8 cellular contexts compared by ENCODE assay signal in genomic region chr19:33302974-33303790, GRCh38. TPM values are rescaled to one million over a fixed set of nuclear protein-coding genes. Genes with fewer than 3 reads are reported as not detected.
A peak's percentile ranks its signal among the peaks of the same experiment; 100 is the strongest.
DNase-seq lines count a peak whose midpoint lies in the region; ATAC-seq and TF ChIP-seq lines count a peak whose summit lies in the region.

No MANE protein-coding gene starts in this region.

- intact Hi-C loops in dendritic cell treated with granulocyte-macrophage colony-stimulating factor and Interleukin-4, amounts not matched to agents 40 ng/mL and 50 ng/mL, for 4 days (cut with micrococcal nuclease): loop anchor here (1.0 to 5.0 kb wide), 5 partner anchors 56 to 126 kb away; partner anchors contain the start of gene CEBPG
- intact Hi-C loops in right lobe of liver (cut with DNase I): loop anchor here (5.0 to 10.0 kb wide), 3 partner anchors 58 to 102 kb away; no protein-coding TSS in a partner anchor

- H3K27ac Mint-ChIP-seq in dendritic cell treated with granulocyte-macrophage colony-stimulating factor and Interleukin-4, amounts not matched to agents 40 ng/mL and 50 ng/mL, for 4 days: peak overlapping the region; percentile 93

- H3K36me3 Mint-ChIP-seq in dendritic cell treated with granulocyte-macrophage colony-stimulating factor and Interleukin-4, amounts not matched to agents 40 ng/mL and 50 ng/mL, for 4 days (ENCODE audit: low read depth): peaks cover 49% of the 10 kb centered on the region

- H3K4me3 Mint-ChIP-seq in dendritic cell treated with granulocyte-macrophage colony-stimulating factor and Interleukin-4, amounts not matched to agents 40 ng/mL and 50 ng/mL, for 4 days: peak overlapping the region; percentile 90

- peaks cover 2% of the 10 kb centered on the region for H3K9me3 Mint-ChIP-seq in dendritic cell treated with granulocyte-macrophage colony-stimulating factor and Interleukin-4, amounts not matched to agents 40 ng/mL and 50 ng/mL, for 4 days

- peaks cover 47% of the 10 kb centered on the region for H3K4me1 Mint-ChIP-seq in dendritic cell treated with granulocyte-macrophage colony-stimulating factor and Interleukin-4, amounts not matched to agents 40 ng/mL and 50 ng/mL, for 4 days (ENCODE audit: low read depth)

- H3K4me3 ChIP-seq in right lobe of liver (peak overlapping the region; percentile 64 to 96 (median 93)), suprapubic skin (peak overlapping the region; percentile 80)

- H3K9me3 ChIP-seq in right lobe of liver (no peaks in the 10 kb centered on the region), suprapubic skin (no peaks in the 10 kb centered on the region)

- DNase-seq in ELF-1 (ENCODE audit: low read depth, low spot score) (peak; percentile 69), OCI-M1 (lab: John Stamatoyannopoulos, UW) (peak; percentile 69), right lobe of liver (peak; percentile 60 to 70 (median 62)), suprapubic skin (ENCODE audit: low spot score in 2 of 2) (peak in 1 of 2 donors; percentile 76), DMS153 (lab: John Stamatoyannopoulos, UW) (no peak), superior temporal gyrus (ENCODE audit: extremely low spot score) (no peak)

- no peaks in the 10 kb centered on the region for H3K27me3 Mint-ChIP-seq in dendritic cell treated with granulocyte-macrophage colony-stimulating factor and Interleukin-4, amounts not matched to agents 40 ng/mL and 50 ng/mL, for 4 days

- H3K4me1 ChIP-seq in right lobe of liver (peaks cover 0 to 52% (median 12%) of the 10 kb centered on the region in 4 donors), suprapubic skin (peaks cover 46% of the 10 kb centered on the region)

- TF ChIP-seq CTCF in right lobe of liver (IDR thresholded peaks at IDR 0.05) (no peak), suprapubic skin (IDR thresholded peaks at IDR 0.05) (no peak)

- whole genome bisulfite sequencing in right lobe of liver (ENCODE audit: insufficient coverage, low coverage, low lambda C conversion rate, missing lambda C conversion rate): 0% methylated on average over 7 of the region's 92 CpGs
- 0% methylated on average over 6 of the region's 92 CpGs for WGBS in suprapubic skin

- H3K36me3 ChIP-seq in right lobe of liver: no peaks in the 10 kb centered on the region
- H3K36me3 ChIP-seq in suprapubic skin: no peaks in the 10 kb centered on the region

- TF ChIP-seq EP300 in suprapubic skin (IDR thresholded peaks at IDR 0.05): no peak

- peak overlapping the region; percentile 94 to 99 (median 95) for H3K27ac ChIP-seq in right lobe of liver
- peak overlapping the region; percentile 89 for H3K27ac ChIP-seq in suprapubic skin

- H3K27me3 ChIP-seq in right lobe of liver (no peaks in the 10 kb centered on the region), suprapubic skin (no peaks in the 10 kb centered on the region)

- no peak for TF ChIP-seq POLR2A in right lobe of liver (IDR thresholded peaks at IDR 0.05)
- TF ChIP-seq POLR2A in suprapubic skin (IDR thresholded peaks at IDR 0.05): no peak

- ATAC-seq in HG02571 (IDR thresholded peaks at IDR 0.05; ENCODE audit: unreplicated experiment) (peak; percentile 25), right lobe of liver (peak; percentile 1 to 14 (median 6))

RNA-seq across cellular contexts. Expression of gene CEBPA, which starts 0.8 kb away (rescaled TPM):
- total RNA-seq in right lobe of liver (100 to 1,000 TPM in 4 of 6 experiments, 10 to 100 TPM in 2; 53.9 to 163 (median 119) TPM), suprapubic skin (100 to 1,000 TPM in 3 of 4 donors, 10 to 100 TPM in 1; 86.3 to 360 (median 196) TPM)

Comparison
In these comparisons a context has a peak if more than half of its experiments do, and no peak if none do; other contexts are left out.
1. DNase-seq: peak in ELF-1 (single experiment), OCI-M1 (single experiment) and right lobe of liver (3 of 3); none in DMS153 (single experiment) and superior temporal gyrus (single experiment).